Comparison of ENCODE assay signal across 1 cellular context in the genomic region with DNA sequence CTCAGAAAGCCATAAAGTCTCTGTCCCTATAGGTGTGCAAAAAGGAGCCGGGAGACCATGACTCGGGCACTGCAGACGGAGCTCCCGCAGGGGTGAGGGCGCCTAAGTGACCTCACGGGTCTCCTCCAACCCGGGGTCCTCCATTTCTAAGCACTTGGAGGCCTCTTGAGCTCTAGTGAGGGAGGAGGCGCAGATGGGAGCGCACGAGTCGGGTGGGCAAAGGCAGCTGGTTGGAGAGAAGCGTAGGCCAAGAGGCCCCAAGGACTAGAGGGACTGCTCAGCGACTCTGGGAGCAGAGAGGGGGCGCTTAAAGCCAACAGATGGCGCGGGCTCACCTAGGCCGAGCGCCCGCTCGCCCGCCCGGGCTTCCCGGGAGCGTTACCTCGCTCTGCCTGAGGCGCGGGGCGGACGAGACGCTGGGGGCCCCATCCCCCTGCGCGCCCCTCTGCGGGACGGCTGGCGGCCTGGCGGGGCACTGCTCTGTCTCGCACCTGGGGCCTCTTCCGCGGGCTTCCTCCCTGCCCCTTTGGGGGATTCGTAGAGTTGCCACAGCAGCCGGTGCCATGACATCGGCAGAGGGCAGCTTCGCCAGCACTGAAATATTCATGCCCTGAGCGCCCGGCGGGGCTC.
TF ChIP-seq lines count a peak whose summit lies in the region.

No MANE protein-coding gene starts in this region.

TF ChIP-seq in HEK293, 187 proteins besides CTCF, POLR2A, EP300 and RAD21 (continued from another document and continues in another):
- TF ChIP-seq ZNF596 (tag by site-specific recombination; IDR thresholded peaks at IDR 0.05) (0 out of 2 replicates have a peak, but pooled peaks have one; percentile 41), ZNF529 (tag by site-specific recombination; IDR thresholded peaks at IDR 0.05; ENCODE audit: insufficient replicate concordance) (no peak), ZNF121 (tag by site-specific recombination; IDR thresholded peaks at IDR 0.05) (no peak), ZNF837 (tag by site-specific recombination; IDR thresholded peaks at IDR 0.05) (no peak), ZNF132 (tag by site-specific recombination; IDR thresholded peaks at IDR 0.05; ENCODE audit: borderline replicate concordance) (no peak), BCL11B (tag by site-specific recombination; IDR thresholded peaks at IDR 0.05; ENCODE audit: low read depth) (no peak), ZFP69B (tag by site-specific recombination; IDR thresholded peaks at IDR 0.05) (no peak), ZFP37 (tag by site-specific recombination; IDR thresholded peaks at IDR 0.05) (no peak), OSR2 (tag by site-specific recombination; IDR thresholded peaks at IDR 0.05) (no peak), ZNF660 (tag by site-specific recombination; IDR thresholded peaks at IDR 0.05) (0 out of 2 replicates have a peak, but pooled peaks have one; percentile 39), ZNF394 (tag by site-specific recombination; IDR thresholded peaks at IDR 0.05; ENCODE audit: borderline replicate concordance) (peak; percentile 35; the same call in 1 of the 2 replicates), KLF10 (tag by site-specific recombination; IDR thresholded peaks at IDR 0.05) (peak; percentile 15; the same call in 1 of the 2 replicates), BCL11A (tag by site-specific recombination; IDR thresholded peaks at IDR 0.05; ENCODE audit: low read depth) (no peak), ZNF571 (tag by site-specific recombination; IDR thresholded peaks at IDR 0.05) (no peak), GLIS1 (tag by site-specific recombination; IDR thresholded peaks at IDR 0.05) (peak; percentile 54; the same call in 1 of the 2 replicates), ZNF658 (tag by site-specific recombination; IDR thresholded peaks at IDR 0.05) (no peak), ZNF223 (tag by site-specific recombination; IDR thresholded peaks at IDR 0.05) (no peak), ZNF184 (tag by site-specific recombination; IDR thresholded peaks at IDR 0.05) (no peak), YY1 (tag by site-specific recombination; IDR thresholded peaks at IDR 0.05) (peak; percentile 39; the same call in 1 of the 2 replicates), SP7 (tag by site-specific recombination; IDR thresholded peaks at IDR 0.05) (no peak), ZBTB20 (tag by site-specific recombination; IDR thresholded peaks at IDR 0.05) (peak; percentile 83), KLF16 (tag by site-specific recombination; IDR thresholded peaks at IDR 0.05) (no peak), ZNF701 (tag by site-specific recombination; IDR thresholded peaks at IDR 0.05) (no peak), ZSCAN30 (tag by site-specific recombination; IDR thresholded peaks at IDR 0.05) (peak; percentile 70; the same call in 1 of the 2 replicates), ZNF23 (tag by site-specific recombination; IDR thresholded peaks at IDR 0.05; ENCODE audit: borderline replicate concordance) (no peak), TCF7L2 (IDR thresholded peaks at IDR 0.05; ENCODE audit: borderline replicate concordance, low read depth, low read length) (no peak), ZNF623 (tag by site-specific recombination; IDR thresholded peaks at IDR 0.05) (no peak), ZNF791 (tag by site-specific recombination; IDR thresholded peaks at IDR 0.05) (no peak), SALL2 (tag by site-specific recombination; IDR thresholded peaks at IDR 0.05; ENCODE audit: borderline replicate concordance) (no peak), ZFP3 (tag by site-specific recombination; IDR thresholded peaks at IDR 0.05; ENCODE audit: low read depth) (no peak), ZSCAN23 (tag by site-specific recombination; IDR thresholded peaks at IDR 0.05) (no peak), ZNF248 (tag by site-specific recombination; IDR thresholded peaks at IDR 0.05) (no peak), ZBTB7A (tag by site-specific recombination; IDR thresholded peaks at IDR 0.05; ENCODE audit: low read depth) (no peak; the same call in 1 of the 2 replicates), ZNF2 (tag by site-specific recombination; IDR thresholded peaks at IDR 0.05) (peak; percentile 41; the same call in 1 of the 2 replicates), ZNF768 (tag by site-specific recombination; IDR thresholded peaks at IDR 0.05) (no peak), ZNF140 (tag by site-specific recombination; IDR thresholded peaks at IDR 0.05) (no peak), ZNF155 (tag by site-specific recombination; IDR thresholded peaks at IDR 0.05) (no peak), ZNF514 (tag by site-specific recombination; IDR thresholded peaks at IDR 0.05) (no peak)
- TF ChIP-seq, protein P1, sequence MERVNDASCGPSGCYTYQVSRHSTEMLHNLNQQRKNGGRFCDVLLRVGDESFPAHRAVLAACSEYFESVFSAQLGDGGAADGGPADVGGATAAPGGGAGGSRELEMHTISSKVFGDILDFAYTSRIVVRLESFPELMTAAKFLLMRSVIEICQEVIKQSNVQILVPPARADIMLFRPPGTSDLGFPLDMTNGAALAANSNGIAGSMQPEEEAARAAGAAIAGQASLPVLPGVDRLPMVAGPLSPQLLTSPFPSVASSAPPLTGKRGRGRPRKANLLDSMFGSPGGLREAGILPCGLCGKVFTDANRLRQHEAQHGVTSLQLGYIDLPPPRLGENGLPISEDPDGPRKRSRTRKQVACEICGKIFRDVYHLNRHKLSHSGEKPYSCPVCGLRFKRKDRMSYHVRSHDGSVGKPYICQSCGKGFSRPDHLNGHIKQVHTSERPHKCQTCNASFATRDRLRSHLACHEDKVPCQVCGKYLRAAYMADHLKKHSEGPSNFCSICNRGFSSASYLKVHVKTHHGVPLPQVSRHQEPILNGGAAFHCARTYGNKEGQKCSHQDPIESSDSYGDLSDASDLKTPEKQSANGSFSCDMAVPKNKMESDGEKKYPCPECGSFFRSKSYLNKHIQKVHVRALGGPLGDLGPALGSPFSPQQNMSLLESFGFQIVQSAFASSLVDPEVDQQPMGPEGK (tag by site-specific recombination; IDR thresholded peaks at IDR 0.05): peak; percentile 69
- TF ChIP-seq, protein P2, sequence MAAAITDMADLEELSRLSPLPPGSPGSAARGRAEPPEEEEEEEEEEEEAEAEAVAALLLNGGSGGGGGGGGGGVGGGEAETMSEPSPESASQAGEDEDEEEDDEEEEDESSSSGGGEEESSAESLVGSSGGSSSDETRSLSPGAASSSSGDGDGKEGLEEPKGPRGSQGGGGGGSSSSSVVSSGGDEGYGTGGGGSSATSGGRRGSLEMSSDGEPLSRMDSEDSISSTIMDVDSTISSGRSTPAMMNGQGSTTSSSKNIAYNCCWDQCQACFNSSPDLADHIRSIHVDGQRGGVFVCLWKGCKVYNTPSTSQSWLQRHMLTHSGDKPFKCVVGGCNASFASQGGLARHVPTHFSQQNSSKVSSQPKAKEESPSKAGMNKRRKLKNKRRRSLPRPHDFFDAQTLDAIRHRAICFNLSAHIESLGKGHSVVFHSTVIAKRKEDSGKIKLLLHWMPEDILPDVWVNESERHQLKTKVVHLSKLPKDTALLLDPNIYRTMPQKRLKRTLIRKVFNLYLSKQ (tag by site-specific recombination; IDR thresholded peaks at IDR 0.05; ENCODE audit: borderline replicate concordance): no peak
- TF ChIP-seq, protein P3, sequence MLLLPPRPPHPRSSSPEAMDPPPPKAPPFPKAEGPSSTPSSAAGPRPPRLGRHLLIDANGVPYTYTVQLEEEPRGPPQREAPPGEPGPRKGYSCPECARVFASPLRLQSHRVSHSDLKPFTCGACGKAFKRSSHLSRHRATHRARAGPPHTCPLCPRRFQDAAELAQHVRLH (tag by site-specific recombination; IDR thresholded peaks at IDR 0.05): no peak
- TF ChIP-seq, protein P4, sequence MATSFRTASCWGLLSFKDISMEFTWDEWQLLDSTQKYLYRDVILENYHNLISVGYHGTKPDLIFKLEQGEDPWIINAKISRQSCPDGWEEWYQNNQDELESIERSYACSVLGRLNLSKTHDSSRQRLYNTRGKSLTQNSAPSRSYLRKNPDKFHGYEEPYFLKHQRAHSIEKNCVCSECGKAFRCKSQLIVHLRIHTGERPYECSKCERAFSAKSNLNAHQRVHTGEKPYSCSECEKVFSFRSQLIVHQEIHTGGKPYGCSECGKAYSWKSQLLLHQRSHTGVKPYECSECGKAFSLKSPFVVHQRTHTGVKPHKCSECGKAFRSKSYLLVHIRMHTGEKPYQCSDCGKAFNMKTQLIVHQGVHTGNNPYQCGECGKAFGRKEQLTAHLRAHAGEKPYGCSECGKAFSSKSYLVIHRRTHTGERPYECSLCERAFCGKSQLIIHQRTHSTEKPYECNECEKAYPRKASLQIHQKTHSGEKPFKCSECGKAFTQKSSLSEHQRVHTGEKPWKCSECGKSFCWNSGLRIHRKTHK (tag by site-specific recombination; IDR thresholded peaks at IDR 0.05): no peak
- TF ChIP-seq, protein P5, sequence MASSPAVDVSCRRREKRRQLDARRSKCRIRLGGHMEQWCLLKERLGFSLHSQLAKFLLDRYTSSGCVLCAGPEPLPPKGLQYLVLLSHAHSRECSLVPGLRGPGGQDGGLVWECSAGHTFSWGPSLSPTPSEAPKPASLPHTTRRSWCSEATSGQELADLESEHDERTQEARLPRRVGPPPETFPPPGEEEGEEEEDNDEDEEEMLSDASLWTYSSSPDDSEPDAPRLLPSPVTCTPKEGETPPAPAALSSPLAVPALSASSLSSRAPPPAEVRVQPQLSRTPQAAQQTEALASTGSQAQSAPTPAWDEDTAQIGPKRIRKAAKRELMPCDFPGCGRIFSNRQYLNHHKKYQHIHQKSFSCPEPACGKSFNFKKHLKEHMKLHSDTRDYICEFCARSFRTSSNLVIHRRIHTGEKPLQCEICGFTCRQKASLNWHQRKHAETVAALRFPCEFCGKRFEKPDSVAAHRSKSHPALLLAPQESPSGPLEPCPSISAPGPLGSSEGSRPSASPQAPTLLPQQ (tag by site-specific recombination; IDR thresholded peaks at IDR 0.05): peak; percentile 26
- TF ChIP-seq, protein P6, sequence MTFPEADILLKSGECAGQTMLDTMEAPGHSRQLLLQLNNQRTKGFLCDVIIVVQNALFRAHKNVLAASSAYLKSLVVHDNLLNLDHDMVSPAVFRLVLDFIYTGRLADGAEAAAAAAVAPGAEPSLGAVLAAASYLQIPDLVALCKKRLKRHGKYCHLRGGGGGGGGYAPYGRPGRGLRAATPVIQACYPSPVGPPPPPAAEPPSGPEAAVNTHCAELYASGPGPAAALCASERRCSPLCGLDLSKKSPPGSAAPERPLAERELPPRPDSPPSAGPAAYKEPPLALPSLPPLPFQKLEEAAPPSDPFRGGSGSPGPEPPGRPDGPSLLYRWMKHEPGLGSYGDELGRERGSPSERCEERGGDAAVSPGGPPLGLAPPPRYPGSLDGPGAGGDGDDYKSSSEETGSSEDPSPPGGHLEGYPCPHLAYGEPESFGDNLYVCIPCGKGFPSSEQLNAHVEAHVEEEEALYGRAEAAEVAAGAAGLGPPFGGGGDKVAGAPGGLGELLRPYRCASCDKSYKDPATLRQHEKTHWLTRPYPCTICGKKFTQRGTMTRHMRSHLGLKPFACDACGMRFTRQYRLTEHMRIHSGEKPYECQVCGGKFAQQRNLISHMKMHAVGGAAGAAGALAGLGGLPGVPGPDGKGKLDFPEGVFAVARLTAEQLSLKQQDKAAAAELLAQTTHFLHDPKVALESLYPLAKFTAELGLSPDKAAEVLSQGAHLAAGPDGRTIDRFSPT (tag by site-specific recombination; IDR thresholded peaks at IDR 0.05): no peak
- TF ChIP-seq, protein P7, sequence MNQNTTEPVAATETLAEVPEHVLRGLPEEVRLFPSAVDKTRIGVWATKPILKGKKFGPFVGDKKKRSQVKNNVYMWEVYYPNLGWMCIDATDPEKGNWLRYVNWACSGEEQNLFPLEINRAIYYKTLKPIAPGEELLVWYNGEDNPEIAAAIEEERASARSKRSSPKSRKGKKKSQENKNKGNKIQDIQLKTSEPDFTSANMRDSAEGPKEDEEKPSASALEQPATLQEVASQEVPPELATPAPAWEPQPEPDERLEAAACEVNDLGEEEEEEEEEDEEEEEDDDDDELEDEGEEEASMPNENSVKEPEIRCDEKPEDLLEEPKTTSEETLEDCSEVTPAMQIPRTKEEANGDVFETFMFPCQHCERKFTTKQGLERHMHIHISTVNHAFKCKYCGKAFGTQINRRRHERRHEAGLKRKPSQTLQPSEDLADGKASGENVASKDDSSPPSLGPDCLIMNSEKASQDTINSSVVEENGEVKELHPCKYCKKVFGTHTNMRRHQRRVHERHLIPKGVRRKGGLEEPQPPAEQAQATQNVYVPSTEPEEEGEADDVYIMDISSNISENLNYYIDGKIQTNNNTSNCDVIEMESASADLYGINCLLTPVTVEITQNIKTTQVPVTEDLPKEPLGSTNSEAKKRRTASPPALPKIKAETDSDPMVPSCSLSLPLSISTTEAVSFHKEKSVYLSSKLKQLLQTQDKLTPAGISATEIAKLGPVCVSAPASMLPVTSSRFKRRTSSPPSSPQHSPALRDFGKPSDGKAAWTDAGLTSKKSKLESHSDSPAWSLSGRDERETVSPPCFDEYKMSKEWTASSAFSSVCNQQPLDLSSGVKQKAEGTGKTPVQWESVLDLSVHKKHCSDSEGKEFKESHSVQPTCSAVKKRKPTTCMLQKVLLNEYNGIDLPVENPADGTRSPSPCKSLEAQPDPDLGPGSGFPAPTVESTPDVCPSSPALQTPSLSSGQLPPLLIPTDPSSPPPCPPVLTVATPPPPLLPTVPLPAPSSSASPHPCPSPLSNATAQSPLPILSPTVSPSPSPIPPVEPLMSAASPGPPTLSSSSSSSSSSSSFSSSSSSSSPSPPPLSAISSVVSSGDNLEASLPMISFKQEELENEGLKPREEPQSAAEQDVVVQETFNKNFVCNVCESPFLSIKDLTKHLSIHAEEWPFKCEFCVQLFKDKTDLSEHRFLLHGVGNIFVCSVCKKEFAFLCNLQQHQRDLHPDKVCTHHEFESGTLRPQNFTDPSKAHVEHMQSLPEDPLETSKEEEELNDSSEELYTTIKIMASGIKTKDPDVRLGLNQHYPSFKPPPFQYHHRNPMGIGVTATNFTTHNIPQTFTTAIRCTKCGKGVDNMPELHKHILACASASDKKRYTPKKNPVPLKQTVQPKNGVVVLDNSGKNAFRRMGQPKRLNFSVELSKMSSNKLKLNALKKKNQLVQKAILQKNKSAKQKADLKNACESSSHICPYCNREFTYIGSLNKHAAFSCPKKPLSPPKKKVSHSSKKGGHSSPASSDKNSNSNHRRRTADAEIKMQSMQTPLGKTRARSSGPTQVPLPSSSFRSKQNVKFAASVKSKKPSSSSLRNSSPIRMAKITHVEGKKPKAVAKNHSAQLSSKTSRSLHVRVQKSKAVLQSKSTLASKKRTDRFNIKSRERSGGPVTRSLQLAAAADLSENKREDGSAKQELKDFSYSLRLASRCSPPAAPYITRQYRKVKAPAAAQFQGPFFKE (tag by site-specific recombination; IDR thresholded peaks at IDR 0.05; ENCODE audit: borderline replicate concordance): no peak
- TF ChIP-seq, protein P8, sequence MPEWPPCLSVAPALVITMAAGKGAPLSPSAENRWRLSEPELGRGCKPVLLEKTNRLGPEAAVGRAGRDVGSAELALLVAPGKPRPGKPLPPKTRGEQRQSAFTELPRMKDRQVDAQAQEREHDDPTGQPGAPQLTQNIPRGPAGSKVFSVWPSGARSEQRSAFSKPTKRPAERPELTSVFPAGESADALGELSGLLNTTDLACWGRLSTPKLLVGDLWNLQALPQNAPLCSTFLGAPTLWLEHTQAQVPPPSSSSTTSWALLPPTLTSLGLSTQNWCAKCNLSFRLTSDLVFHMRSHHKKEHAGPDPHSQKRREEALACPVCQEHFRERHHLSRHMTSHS (tag by site-specific recombination; IDR thresholded peaks at IDR 0.05): no peak
